13 cellular contexts compared by ENCODE assay signal in the genomic region with DNA sequence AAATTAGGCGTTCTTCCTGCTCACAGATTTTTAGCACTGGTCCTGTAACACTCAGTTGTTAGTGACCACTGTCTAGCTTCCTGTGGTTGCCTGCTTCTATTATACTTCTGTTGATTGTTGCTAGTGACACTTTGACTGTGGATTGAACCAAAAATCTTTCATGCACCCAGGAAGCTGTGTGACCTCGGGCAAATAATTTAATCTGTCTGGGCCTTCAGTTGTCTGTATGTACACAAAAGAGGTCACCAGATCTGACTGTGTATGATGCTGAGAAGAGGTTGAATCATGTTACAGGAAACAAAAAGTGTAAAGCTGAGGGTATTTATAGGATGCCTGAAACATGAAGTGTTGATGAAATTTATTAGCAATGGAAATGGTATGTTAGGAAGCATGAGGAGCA. TPM values are rescaled to one million over a fixed set of nuclear protein-coding genes. Genes with fewer than 3 reads are reported as not detected.
DNase-seq lines count a peak whose midpoint lies in the region; ATAC-seq, FAIRE-seq and TF ChIP-seq lines count a peak whose summit lies in the region.
"Had no signal": no experiment of that assay in that cellular context is flagged by ENCODE, and none has a peak within 500 bp of the region (broad histone marks: within the 10 kb centered on the region; RNA-seq: fewer than 3 reads in every experiment).

No MANE protein-coding gene starts in this region.

- no peak overlapping the region for H3K23ac ChIP-seq in H9 (ENCODE audit: insufficient read length, low read depth, low read length)

- H2BK12ac ChIP-seq in H9 (ENCODE audit: insufficient read length, low read depth, low read length): no peak overlapping the region

- H3K14ac ChIP-seq in H9 (ENCODE audit: insufficient read depth, low read length): no peak overlapping the region

- H3T11ph ChIP-seq in H9 (ENCODE audit: low read length): no peak overlapping the region

- H2AK5ac ChIP-seq in H9 (ENCODE audit: insufficient read length, low read length): no peak overlapping the region

- no peak overlapping the region for H3K56ac ChIP-seq in H9 (ENCODE audit: insufficient read length, low read depth, low read length)

- H3K27me3 ChIP-seq in keratinocyte (ENCODE audit: control insufficient read depth, extremely low read depth, insufficient read depth, low read length): no peaks in the 10 kb centered on the region
- peaks cover 3% of the 10 kb centered on the region; the same call in 1 of the 2 replicates for H3K27me3 ChIP-seq in H9 (ENCODE audit: insufficient read depth, low read length)
- no peaks in the 10 kb centered on the region for H3K27me3 ChIP-seq in heart right ventricle

- H4K91ac ChIP-seq in H9 (ENCODE audit: insufficient read length, low read depth, low read length): no peak overlapping the region

- H3K27ac Mint-ChIP-seq in T-helper 2 cell treated with Interferon-gamma antibody and Interleukin-4, amounts not matched to agents 5 μg/mL and 100 μg/mL, for 36 hours: peak overlapping the region; percentile 51
- H3K27ac Mint-ChIP-seq in H9: no peak overlapping the region

- no peaks in the 10 kb centered on the region for H3K79me2 ChIP-seq in keratinocyte (ENCODE audit: control insufficient read depth, insufficient read depth, low read length)
- no peaks in the 10 kb centered on the region for H3K79me2 ChIP-seq in H9 (ENCODE audit: insufficient read depth, low read length)

- no CpG with 5 or more reads among the region's 2 CpGs for WGBS in H9 (ENCODE audit: extremely low coverage, insufficient read length, low lambda C conversion rate)
- 78 to 88% methylated on average over 2 of the region's 2 CpGs for WGBS in heart right ventricle, 2 donors

- H4K20me1 ChIP-seq in keratinocyte (ENCODE audit: control insufficient read depth, extremely low read depth, insufficient read depth, low read length): no peaks in the 10 kb centered on the region
- no peaks in the 10 kb centered on the region for H4K20me1 ChIP-seq in H9 (ENCODE audit: control insufficient read depth, insufficient read depth, insufficient read length)

- H3K4me1 ChIP-seq in keratinocyte (ENCODE audit: control insufficient read depth, extremely low read depth, insufficient read depth, low read length) (peaks cover 11% of the 10 kb centered on the region), H9 (ENCODE audit: insufficient read depth, low read length) (no peaks in the 10 kb centered on the region), heart right ventricle (peaks cover 0 to 3% (median 0%) of the 10 kb centered on the region in 9 donors)

- intact Hi-C loops in heart right ventricle (cut with DNase I): no loop called here

- H2AFZ ChIP-seq in keratinocyte (ENCODE audit: control insufficient read depth, low read length) (peak overlapping the region; percentile 26), H9 (ENCODE audit: low read length) (no peak overlapping the region)

- H3K23me2 ChIP-seq in H9 (ENCODE audit: insufficient read length, low read depth, low read length, poor library complexity, severe bottlenecking): no peaks in the 10 kb centered on the region

- H3K9ac ChIP-seq in keratinocyte (ENCODE audit: control insufficient read depth, extremely low read depth, insufficient read depth, low read length) (no peak overlapping the region), H9 (ENCODE audit: extremely low read depth, insufficient read length, low read length) (no peak overlapping the region)

- no peak overlapping the region for H3K18ac ChIP-seq in H9 (ENCODE audit: insufficient read length, low read depth, low read length)

- ATAC-seq in GM18511 (IDR thresholded peaks at IDR 0.05; ENCODE audit: unreplicated experiment) (peak; percentile 36), HG02610 (IDR thresholded peaks at IDR 0.05; ENCODE audit: unreplicated experiment) (peak; percentile 33), heart right ventricle (no peak), GM21825 (IDR thresholded peaks at IDR 0.05; ENCODE audit: unreplicated experiment) (no peak)

- H3K79me1 ChIP-seq in H9 (ENCODE audit: insufficient read depth, low read depth, low read length, poor library complexity, severe bottlenecking): no peaks in the 10 kb centered on the region

- TF ChIP-seq CTCF in keratinocyte (optimal IDR thresholded peaks at IDR 0.05 in 1 of 3, IDR thresholded peaks at IDR 0.05 in 1 of 3, conservative IDR thresholded peaks at IDR 0.05 in 1 of 3; ENCODE audit: extremely low read depth in 1 of 3, insufficient read depth in 2 of 3, low read length in 3 of 3): no peak
- no peak for TF ChIP-seq CTCF in H9 (conservative IDR thresholded peaks at IDR 0.05)
- TF ChIP-seq CTCF in heart right ventricle (IDR thresholded peaks at IDR 0.05): no peak

- dilution Hi-C loops in keratinocyte (cut with MboI; ENCODE audit: extremely low pct_ligation_motif_present, low sequenced_read_pairs): no loop called here

- no peak overlapping the region for H4K8ac ChIP-seq in H9 (replicated peaks; ENCODE audit: insufficient read length, low read depth, low read length)

- no peaks in the 10 kb centered on the region for H3K9me3 ChIP-seq in keratinocyte (ENCODE audit: control insufficient read depth, low read depth, low read length)
- no peaks in the 10 kb centered on the region for H3K9me3 ChIP-seq in H9 (ENCODE audit: control insufficient read depth, low read depth, low read length)
- peaks cover 0 to 9% (median 0%) of the 10 kb centered on the region in 11 donors for H3K9me3 ChIP-seq in heart right ventricle

- no peak overlapping the region for H3K4ac ChIP-seq in H9 (ENCODE audit: low read depth, low read length)

- H3K36me3 ChIP-seq in keratinocyte (ENCODE audit: control insufficient read depth in 2 of 2, extremely low read depth in 1 of 2, insufficient read depth in 2 of 2, low read length in 2 of 2) (no peaks in the 10 kb centered on the region), heart right ventricle (no peaks in the 10 kb centered on the region)

- H3K27ac ChIP-seq in keratinocyte (ENCODE audit: control insufficient read depth, insufficient read depth, low read length) (no peak overlapping the region), H9 (ENCODE audit: insufficient read length, low read depth, low read length) (no peak overlapping the region), heart right ventricle (no peak overlapping the region)

- no peaks in the 10 kb centered on the region for H3K27me3 Mint-ChIP-seq in T-helper 2 cell treated with Interferon-gamma antibody and Interleukin-4, amounts not matched to agents 5 μg/mL and 100 μg/mL, for 36 hours (ENCODE audit: low read depth)
- H3K27me3 Mint-ChIP-seq in H9 (ENCODE audit: low read depth): no peaks in the 10 kb centered on the region

- H2BK5ac ChIP-seq in H9 (ENCODE audit: insufficient read length, low read length): no peak overlapping the region

- H4K5ac ChIP-seq in H9 (ENCODE audit: insufficient read length, low read depth, low read length): no peak overlapping the region

- H2BK15ac ChIP-seq in H9 (ENCODE audit: low read depth, low read length): no peak overlapping the region

- peak; percentile 72 for FAIRE-seq in keratinocyte (lab: Jason Lieb, UNC)

- H2BK120ac ChIP-seq in H9 (ENCODE audit: low read depth, low read length, poor library complexity, severe bottlenecking): no peak overlapping the region

- no peaks in the 10 kb centered on the region for H3K9me1 ChIP-seq in keratinocyte (ENCODE audit: control insufficient read depth, extremely low read depth, insufficient read depth, low read length)

- H3K4me3 ChIP-seq in keratinocyte (ENCODE audit: control insufficient read depth in 2 of 3, extremely low read depth in 1 of 3, insufficient read depth in 2 of 3, low read depth in 1 of 3, low read length in 3 of 3): no peak overlapping the region
- H3K4me3 ChIP-seq in heart right ventricle: no peak overlapping the region
- H3K4me3 ChIP-seq: lung, skin epidermis had no signal

- no peak for DNase-seq in T-helper 2 cell treated with Interferon-gamma antibody and Interleukin-4, amounts not matched to agents 5 μg/mL and 100 μg/mL, for 36 hours (ENCODE audit: low spot score)
- DNase-seq in keratinocyte (ENCODE audit: low read depth, low spot score) (no peak), H9 (no peak), heart right ventricle (no peak), cerebellar nuclear complex (lab: John Stamatoyannopoulos, UW) (no peak)
- DNase-seq: activated gamma-delta T cell, NCI-H2171 had no signal

- H3K4me3 Mint-ChIP-seq in T-helper 2 cell treated with Interferon-gamma antibody and Interleukin-4, amounts not matched to agents 5 μg/mL and 100 μg/mL, for 36 hours: peak overlapping the region; percentile 48
- no peak overlapping the region for H3K4me3 Mint-ChIP-seq in H9

- no peak overlapping the region for H2BK20ac ChIP-seq in H9 (ENCODE audit: low read depth, low read length, poor library complexity, severe bottlenecking)

- H3K36me3 Mint-ChIP-seq in T-helper 2 cell treated with Interferon-gamma antibody and Interleukin-4, amounts not matched to agents 5 μg/mL and 100 μg/mL, for 36 hours (ENCODE audit: low read depth): peaks cover 41% of the 10 kb centered on the region
- peaks cover 0 to 5% (median 2%) of the 10 kb centered on the region in 3 experiments; a peak in 4 of 7 replicates for H3K36me3 Mint-ChIP-seq in H9 (ENCODE audit: insufficient read depth in 1 of 3, low read depth in 3 of 3)

- peaks cover 68% of the 10 kb centered on the region for H3K4me1 Mint-ChIP-seq in T-helper 2 cell treated with Interferon-gamma antibody and Interleukin-4, amounts not matched to agents 5 μg/mL and 100 μg/mL, for 36 hours (ENCODE audit: low read depth)
- no peaks in the 10 kb centered on the region for H3K4me1 Mint-ChIP-seq in H9

- H3K4me2 ChIP-seq in keratinocyte (ENCODE audit: control insufficient read depth, extremely low read depth, insufficient read depth, low read depth, low read length) (no peak overlapping the region), H9 (ENCODE audit: insufficient read depth, insufficient read length, low read length) (no peak overlapping the region)

- H3K9me3 Mint-ChIP-seq in T-helper 2 cell treated with Interferon-gamma antibody and Interleukin-4, amounts not matched to agents 5 μg/mL and 100 μg/mL, for 36 hours: no peaks in the 10 kb centered on the region
- peaks cover 1 to 2% of the 10 kb centered on the region in 2 experiments; a peak in 4 of 5 replicates for H3K9me3 Mint-ChIP-seq in H9

RNA-seq across cellular contexts. Expression of gene ICOS, which starts 12.7 kb away (rescaled TPM):
- polyA plus RNA-seq in keratinocyte: 0.04 TPM in 1 of 3 replicates, not detected in the others
- polyA plus RNA-seq in keratinocyte (2011; ENCODE audit: low read depth): not detected
- polyA plus RNA-seq in keratinocyte (2011; cell fraction: cytosol; rRNA removed): 0.02 TPM in 1 of 2 replicates, not detected in the other
- not detected in 2 replicates for polyA plus RNA-seq in keratinocyte (2011; cell fraction: nucleus; rRNA removed)
- polyA plus RNA-seq in keratinocyte (2012; ENCODE audit: low replicate concordance): not detected in 2 replicates
- polyA minus RNA-seq in keratinocyte: not detected in 3 replicates
- not detected for polyA minus RNA-seq in keratinocyte (2011; cell fraction: cytosol; rRNA and poly(A)+ RNA removed)
- polyA minus RNA-seq in keratinocyte (2011; cell fraction: nucleus; rRNA and poly(A)+ RNA removed): not detected in 2 replicates
- not detected in 2 replicates for total RNA-seq in H9 (2021)
- 1 to 10 TPM in 1 of 10 donors, under 1 TPM in 3, not detected in 6; 0.08 to 1.2 (median 0.10) TPM for total RNA-seq in heart right ventricle
- polyA plus RNA-seq in heart right ventricle: under 1 TPM in 1 of 2 donors, not detected in 1; 0.01 TPM
- total RNA-seq: Daoy had no signal

Comparison
In these comparisons a context has a peak if more than half of its experiments do, and no peak if none do; other contexts are left out.
1. ATAC-seq: peak in GM18511 (single experiment) and HG02610 (single experiment); none in heart right ventricle (0 of 8) and GM21825 (single experiment).